20 cellular contexts compared by ENCODE assay signal in the genomic region with DNA sequence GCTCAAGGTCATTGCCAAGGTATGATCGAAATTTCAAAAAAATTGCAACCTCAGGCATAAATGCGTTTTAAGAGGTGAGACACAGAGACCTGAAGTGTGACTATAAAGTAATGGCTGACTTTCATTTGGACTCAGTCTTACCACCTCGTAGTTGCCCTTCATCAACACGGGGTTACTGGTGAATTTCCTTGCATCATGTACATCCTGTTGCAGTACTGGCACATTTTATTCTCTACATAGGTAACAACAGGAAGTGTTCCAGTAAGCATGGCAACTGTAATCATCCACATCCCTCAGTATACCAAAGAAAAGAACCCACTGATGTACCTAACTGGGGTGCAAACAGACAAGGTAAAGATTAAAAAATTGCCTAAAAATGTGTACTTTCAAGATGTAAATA.
"Had no signal": no experiment of that assay in that cellular context is flagged by ENCODE, and none has a peak within 500 bp of the region (broad histone marks: within the 10 kb centered on the region; RNA-seq: fewer than 3 reads in every experiment).

No MANE protein-coding gene starts in this region.

- H3K4me3 ChIP-seq: ascending aorta, breast epithelium, left ventricle myocardium inferior, tibial artery, uterus had no signal

- ATAC-seq: activated CD4-positive, CD25-positive, alpha-beta regulatory T cell treated with anti-CD3 and anti-CD28 coated beads, Interleukin-2, amount 50 U/mL, for 24 hours; effector memory CD8-positive, alpha-beta T cell; foreskin keratinocyte; natural killer cell had no signal

- H2AFZ ChIP-seq: parathyroid adenoma had no signal

- H3K9me3 Mint-ChIP-seq: effector memory CD8-positive, alpha-beta T cell; natural killer cell had no signal

- H3K36me3 ChIP-seq: breast epithelium, left ventricle myocardium inferior, neutrophil, uterus had no signal

- H3K27me3 ChIP-seq: ascending aorta, breast epithelium, foreskin keratinocyte, neutrophil, tibial artery, uterus had no signal

- H3K9ac ChIP-seq: parathyroid adenoma had no signal

- H3K4me1 Mint-ChIP-seq: natural killer cell had no signal

- H3K4me1 ChIP-seq: ascending aorta, breast epithelium, foreskin keratinocyte, left ventricle myocardium inferior, parathyroid adenoma, tibial artery, uterus had no signal

- H3K9me3 ChIP-seq: ascending aorta, breast epithelium, left ventricle myocardium inferior, neutrophil, tibial artery, uterus had no signal

- H3K4me3 Mint-ChIP-seq: effector memory CD8-positive, alpha-beta T cell; natural killer cell had no signal

- H3K36me3 Mint-ChIP-seq: natural killer cell had no signal

- H3K27ac ChIP-seq: ascending aorta, breast epithelium, foreskin keratinocyte, left ventricle myocardium inferior, neutrophil, parathyroid adenoma, tibial artery, uterus had no signal

- H3K79me2 ChIP-seq: parathyroid adenoma had no signal

- H3K27ac Mint-ChIP-seq: effector memory CD8-positive, alpha-beta T cell; natural killer cell had no signal

- DNase-seq: activated effector memory CD4-positive, alpha-beta T cell treated with anti-CD3 and anti-CD28 coated beads, Interleukin-2, amount 50 U/mL, for 16 hours; cerebellar nuclear complex; effector memory CD8-positive, alpha-beta T cell; foreskin keratinocyte; glutamatergic neuron; hypothalamus; left ventricle myocardium inferior; mesenchymal stem cell; natural killer cell; stimulated activated CD4-positive, alpha-beta T cell treated with anti-CD3 and anti-CD28 coated beads, Interleukin-12 subunit alpha, Interleukin-12 subunit beta, amount 100 ng/mL, for 4 hours; stimulated activated CD4-positive, alpha-beta T cell treated with anti-CD3 and anti-CD28 coated beads, Interleukin-2, amount 100 ng/mL, for 24 hours; SW 1271; T1000; tibial artery; uterus had no signal
